Comparison of ENCODE assay signal across 18 cellular contexts in genomic region chr7:5352440-5353010, GRCh38.
A peak's percentile ranks its signal among the peaks of the same experiment; 100 is the strongest.
DNase-seq lines count a peak whose midpoint lies in the region; ATAC-seq, FAIRE-seq and TF ChIP-seq lines count a peak whose summit lies in the region.
"Had no signal": no experiment of that assay in that cellular context is flagged by ENCODE, and none has a peak within 500 bp of the region (broad histone marks: within the 10 kb centered on the region; RNA-seq: fewer than 3 reads in every experiment).

No MANE protein-coding gene starts in this region.

- DNase-seq in cardiac muscle cell (ENCODE audit: low read depth in 1 of 2, low spot score in 1 of 2) (no peak), left ventricle myocardium inferior (no peak), neural progenitor cell (ENCODE audit: low spot score) (no peak), urothelium cell line (ENCODE audit: low spot score) (no peak), mesothelial cell of epicardium (ENCODE audit: low spot score in 2 of 2, unreplicated experiment in 2 of 2) (no peak)
- DNase-seq: Calu3; CD4-positive, CD25-positive, alpha-beta regulatory T cell; GOT3; MG63; NCI-H1105 treated with DMSO at 0.1 percent for 48 hours; NCI-H187; NCI-H446; NCI-H774; SHP77 treated with DMSO at 0.1 percent for 48 hours had no signal

- H3K9me3 Mint-ChIP-seq in brain = no peaks in the 10 kb centered on the region
- peaks cover 4% of the 10 kb centered on the region for H3K9me3 Mint-ChIP-seq in neural progenitor cell
- no peaks in the 10 kb centered on the region for H3K9me3 Mint-ChIP-seq in mesothelial cell of epicardium
- H3K9me3 Mint-ChIP-seq: CD4-positive, CD25-positive, alpha-beta regulatory T cell had no signal

- no peaks in the 10 kb centered on the region for H3K79me2 ChIP-seq in neural progenitor cell (ENCODE audit: low read depth)

- H3K9ac ChIP-seq in neural progenitor cell = no peak overlapping the region

- peaks cover 77% of the 10 kb centered on the region for H4K20me1 ChIP-seq in neural progenitor cell (ENCODE audit: low read depth)

- H3K27me3 ChIP-seq in cardiac muscle cell (no peaks in the 10 kb centered on the region), left ventricle myocardium inferior (ENCODE audit: low read depth) (no peaks in the 10 kb centered on the region), neural progenitor cell (peaks cover 46% of the 10 kb centered on the region)
- H3K27me3 ChIP-seq: MG63 had no signal

- H3K4me1 ChIP-seq in cardiac muscle cell (ENCODE audit: low read depth) (peaks cover 37% of the 10 kb centered on the region), left ventricle myocardium inferior (peaks cover 28% of the 10 kb centered on the region), neural progenitor cell (peaks cover 25% of the 10 kb centered on the region)

- intact Hi-C loops in left ventricle myocardium inferior (cut with micrococcal nuclease) = no loop called here

- H3K36me3 Mint-ChIP-seq in brain (peaks cover 80% of the 10 kb centered on the region), neural progenitor cell (peaks cover 48% of the 10 kb centered on the region), mesothelial cell of epicardium (peaks cover 46% of the 10 kb centered on the region)

- no peak overlapping the region for H2AFZ ChIP-seq in neural progenitor cell (replicated peaks)

- peak; percentile 61 for FAIRE-seq in urothelium cell line (lab: Jason Lieb, UNC)
- FAIRE-seq: GM12891 had no signal

- no peak overlapping the region for H3K4me2 ChIP-seq in neural progenitor cell

- H3K27ac Mint-ChIP-seq in brain (peak overlapping the region in 3 of 5 experiments; percentile 51 to 79 (median 74)), neural progenitor cell (peak overlapping the region; percentile 46), mesothelial cell of epicardium (no peak overlapping the region)
- H3K27ac Mint-ChIP-seq: CD4-positive, CD25-positive, alpha-beta regulatory T cell had no signal

- no peak for TF ChIP-seq CTCF in cardiac muscle cell (IDR thresholded peaks at IDR 0.05; ENCODE audit: low read depth, low read length)
- no peak for TF ChIP-seq CTCF in left ventricle myocardium inferior (IDR thresholded peaks at IDR 0.05; ENCODE audit: borderline replicate concordance)
- no peak for TF ChIP-seq CTCF in brain (conservative IDR thresholded peaks at IDR 0.05)
- TF ChIP-seq CTCF in neural progenitor cell (IDR thresholded peaks at IDR 0.05) = no peak
- TF ChIP-seq CTCF in mesothelial cell of epicardium (IDR thresholded peaks at IDR 0.05; ENCODE audit: unreplicated experiment) = no peak

- no peaks in the 10 kb centered on the region for H3K27me3 Mint-ChIP-seq in brain
- H3K27me3 Mint-ChIP-seq in neural progenitor cell (ENCODE audit: insufficient read depth, low read depth) = peaks cover 7% of the 10 kb centered on the region
- no peaks in the 10 kb centered on the region for H3K27me3 Mint-ChIP-seq in mesothelial cell of epicardium (ENCODE audit: low read depth)
- H3K27me3 Mint-ChIP-seq: CD4-positive, CD25-positive, alpha-beta regulatory T cell had no signal

- no peaks in the 10 kb centered on the region for H3K9me3 ChIP-seq in cardiac muscle cell (ENCODE audit: low read depth)
- H3K9me3 ChIP-seq in left ventricle myocardium inferior (replicated peaks) = no peaks in the 10 kb centered on the region
- H3K9me3 ChIP-seq in neural progenitor cell (ENCODE audit: low read depth) = no peaks in the 10 kb centered on the region
- H3K9me3 ChIP-seq: MG63 had no signal

- H3K4me3 ChIP-seq in cardiac muscle cell (no peak overlapping the region), left ventricle myocardium inferior (no peak overlapping the region), neural progenitor cell (no peak overlapping the region)
- H3K4me3 ChIP-seq: MG63 had no signal

- ATAC-seq in GM18867 (IDR thresholded peaks at IDR 0.05; ENCODE audit: unreplicated experiment) = no peak
- no peak for ATAC-seq in GM21447 (IDR thresholded peaks at IDR 0.05; ENCODE audit: unreplicated experiment)

- H3K4me3 Mint-ChIP-seq in brain = no peak overlapping the region
- H3K4me3 Mint-ChIP-seq in neural progenitor cell = no peak overlapping the region
- no peak overlapping the region for H3K4me3 Mint-ChIP-seq in mesothelial cell of epicardium
- H3K4me3 Mint-ChIP-seq: CD4-positive, CD25-positive, alpha-beta regulatory T cell had no signal

- H3F3A ChIP-seq in neural progenitor cell (ENCODE audit: low read depth) = peaks cover 14% of the 10 kb centered on the region

- H3K4me1 Mint-ChIP-seq in brain (peaks cover 40% of the 10 kb centered on the region), neural progenitor cell (peaks cover 40% of the 10 kb centered on the region), mesothelial cell of epicardium (peaks cover 12% of the 10 kb centered on the region)

- H3K36me3 ChIP-seq in cardiac muscle cell = peaks cover 16% of the 10 kb centered on the region
- H3K36me3 ChIP-seq in left ventricle myocardium inferior = peaks cover 74% of the 10 kb centered on the region
- no peaks in the 10 kb centered on the region for H3K36me3 ChIP-seq in neural progenitor cell

- H3K27ac ChIP-seq in cardiac muscle cell = peak overlapping the region; percentile 16
- no peak overlapping the region for H3K27ac ChIP-seq in left ventricle myocardium inferior (replicated peaks)
- no peak overlapping the region for H3K27ac ChIP-seq in neural progenitor cell
